ENCODE assay signal across 1 cellular context in genomic region chr7:143285454-143285756, GRCh38.
A peak's percentile ranks its signal among the peaks of the same experiment; 100 is the strongest.
TF ChIP-seq lines count a peak whose summit lies in the region.

No MANE protein-coding gene starts in this region.

TF ChIP-seq in Ishikawa, 13 proteins besides CTCF, POLR2A, EP300 and RAD21 (continued from another document):
- TF ChIP-seq REST (IDR thresholded peaks at IDR 0.05; ENCODE audit: low read depth) (no peak), EGR1 (IDR thresholded peaks at IDR 0.05) (no peak), ZBTB7A (IDR thresholded peaks at IDR 0.05; ENCODE audit: low read depth) (0 out of 2 replicates have a peak, but pooled peaks have one; percentile 10), FOXM1 (IDR thresholded peaks at IDR 0.05; ENCODE audit: borderline replicate concordance, low read depth) (no peak), YY1 (IDR thresholded peaks at IDR 0.05; ENCODE audit: low read depth) (peak; percentile 58), TAF1 (IDR thresholded peaks at IDR 0.05; ENCODE audit: low read depth) (no peak)
TF ChIP-seq in Ishikawa: peak in this region for 6.
